Comparison of ENCODE assay signal across 14 cellular contexts in the genomic region with DNA sequence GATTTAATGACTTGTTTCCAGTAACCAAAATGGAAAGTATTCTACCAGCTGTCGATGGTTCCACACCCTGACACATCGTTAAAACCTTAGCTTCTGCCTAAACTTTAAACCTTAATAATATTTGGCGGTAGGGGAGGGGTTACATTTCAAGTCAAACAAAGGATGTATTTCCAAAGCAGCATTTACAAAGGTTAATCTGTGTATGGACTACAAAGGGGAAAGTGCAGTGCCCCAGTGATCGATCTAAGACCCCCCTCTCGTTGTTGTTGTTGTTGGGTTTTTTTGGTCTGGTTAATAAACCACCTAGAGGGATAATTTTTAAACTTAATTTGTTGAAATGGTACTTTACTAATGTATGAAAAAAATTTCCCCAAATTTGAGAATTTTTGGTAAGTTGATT. TPM values are rescaled to one million over a fixed set of nuclear protein-coding genes. Genes with fewer than 3 reads are reported as not detected.
DNase-seq lines count a peak whose midpoint lies in the region; ATAC-seq and TF ChIP-seq lines count a peak whose summit lies in the region.
"Had no signal": no experiment of that assay in that cellular context is flagged by ENCODE, and none has a peak within 500 bp of the region (broad histone marks: within the 10 kb centered on the region; RNA-seq: fewer than 3 reads in every experiment).

No MANE protein-coding gene starts in this region.

- no peak overlapping the region for H2BK120ac ChIP-seq in mesenchymal stem cell (ENCODE audit: low read depth, low read length)

- H2BK12ac ChIP-seq in mesenchymal stem cell (ENCODE audit: low read length in 2 of 2): no peak overlapping the region

- H2AFZ ChIP-seq in mammary epithelial cell (ENCODE audit: low read depth, low read length): peak overlapping the region; percentile 99
- H2AFZ ChIP-seq in mesenchymal stem cell (ENCODE audit: low read depth, low read length): no peak overlapping the region

- H4K91ac ChIP-seq in mesenchymal stem cell (ENCODE audit: low read length): no peak overlapping the region

- WGBS in mammary epithelial cell (ENCODE audit: low coverage, missing lambda C conversion rate): 98% methylated on average over 5 of the region's 5 CpGs
- WGBS in mesenchymal stem cell: 28% methylated on average over 2 of the region's 5 CpGs

- CTCF ChIA-PET in mammary epithelial cell (lab: Charles Lee; ENCODE audit: low non-redundant PET): no interaction called here

- intact Hi-C loops in mammary epithelial cell (cut with micrococcal nuclease): loop anchor here (2.0 kb wide), 1 partner anchor 32 kb away; no protein-coding TSS in a partner anchor

- H3K36me3 ChIP-seq in HUES6 (ENCODE audit: control insufficient read depth, insufficient read depth, low read length) (no peaks in the 10 kb centered on the region), mammary epithelial cell (ENCODE audit: insufficient read depth, low read length) (no peaks in the 10 kb centered on the region), mesenchymal stem cell (ENCODE audit: control insufficient read depth in 1 of 2, insufficient read depth in 2 of 2, low read depth in 1 of 2, low read length in 2 of 2) (no peaks in the 10 kb centered on the region), thoracic aorta (no peaks in the 10 kb centered on the region)

- H3K23ac ChIP-seq in mesenchymal stem cell (ENCODE audit: low read length in 2 of 2): no peak overlapping the region

- H4K8ac ChIP-seq in mesenchymal stem cell (ENCODE audit: low read length): no peak overlapping the region

- in situ Hi-C loops in mammary epithelial cell (cut with MboI; ENCODE audit: low sequenced_read_pairs in 2 of 2): no loop called here

- H3K4me2 ChIP-seq in mammary epithelial cell (ENCODE audit: insufficient read depth, low read depth, low read length) (peak overlapping the region; percentile 89), mesenchymal stem cell (ENCODE audit: low read length, poor library complexity, severe bottlenecking) (no peak overlapping the region)

- H3K79me2 ChIP-seq in mammary epithelial cell (ENCODE audit: insufficient read depth, low read length): peaks cover 5% of the 10 kb centered on the region

- BruUV-seq in mammary epithelial cell (replicated peaks; lab: Mats Ljungman, UMichigan): no TSS peak

- no peak overlapping the region for H2BK15ac ChIP-seq in mesenchymal stem cell (ENCODE audit: low read depth, poor library complexity, severe bottlenecking)

- H2BK5ac ChIP-seq in mesenchymal stem cell (ENCODE audit: low read depth, low read length, poor library complexity, severe bottlenecking): no peak overlapping the region

- no peak overlapping the region for H3K27ac ChIP-seq in HUES6 (ENCODE audit: low read depth, low read length)
- no peak overlapping the region for H3K27ac ChIP-seq in mammary epithelial cell (ENCODE audit: insufficient read depth, low read depth, low read length)
- H3K27ac ChIP-seq in mesenchymal stem cell (ENCODE audit: low read length, poor library complexity, severe bottlenecking): no peak overlapping the region
- peak overlapping the region; percentile 72 to 80 for H3K27ac ChIP-seq in thoracic aorta

- H3K9ac ChIP-seq in HUES6 (ENCODE audit: low read length): no peak overlapping the region
- H3K9ac ChIP-seq in mammary epithelial cell (ENCODE audit: insufficient read depth, low read length): no peak overlapping the region
- peak overlapping the region; percentile 98 for H3K9ac ChIP-seq in mesenchymal stem cell (ENCODE audit: low read length)

- no peak overlapping the region for H2AK5ac ChIP-seq in mesenchymal stem cell (ENCODE audit: low read length, severe bottlenecking)

- H3K9me3 ChIP-seq in HUES6 (ENCODE audit: control insufficient read depth, insufficient read depth, low read depth, low read length) (no peaks in the 10 kb centered on the region), mammary epithelial cell (replicated peaks; ENCODE audit: insufficient read depth, low read length) (no peaks in the 10 kb centered on the region), mesenchymal stem cell (ENCODE audit: control insufficient read depth, low read length) (no peaks in the 10 kb centered on the region), thoracic aorta (no peaks in the 10 kb centered on the region)

- H3K27me3 ChIP-seq in HUES6 (ENCODE audit: control insufficient read depth, insufficient read depth, low read length) (peaks cover 6% of the 10 kb centered on the region; the same call in 1 of the 2 replicates), mammary epithelial cell (ENCODE audit: insufficient read depth, low read length) (no peaks in the 10 kb centered on the region), mesenchymal stem cell (ENCODE audit: control insufficient read depth in 1 of 2, insufficient read depth in 1 of 2, low read length in 2 of 2) (peaks cover 0 to 28% of the 10 kb centered on the region in 2 experiments), thoracic aorta (replicated peaks; ENCODE audit: insufficient read depth) (no peaks in the 10 kb centered on the region)

- dilution Hi-C loops in mammary epithelial cell (cut with HindIII; ENCODE audit: low sequenced_read_pairs): no loop called here

- peak overlapping the region; percentile 77 for H3K4me3 ChIP-seq in HUES6 (ENCODE audit: low read depth, low read length)
- H3K4me3 ChIP-seq in mammary epithelial cell (replicated peaks in 1 of 3; ENCODE audit: insufficient read depth in 1 of 3, low read depth in 2 of 3, low read length in 3 of 3): no peak overlapping the region
- peak overlapping the region in 1 of 2 experiments; percentile 99 for H3K4me3 ChIP-seq in mesenchymal stem cell (ENCODE audit: insufficient read depth in 1 of 2, low read depth in 1 of 2, low read length in 2 of 2)
- H3K4me3 ChIP-seq in thoracic aorta: peak overlapping the region; percentile 80

- DNase-seq in mammary epithelial cell: no peak
- no peak for DNase-seq in mesenchymal stem cell
- no peak for DNase-seq in thoracic aorta (ENCODE audit: low spot score)
- no peak for DNase-seq in AG08395 (ENCODE audit: low spot score)
- no peak for DNase-seq in stimulated activated CD4-positive, alpha-beta T cell treated with anti-CD3 and anti-CD28 coated beads, Interleukin-15, amount 100 ng/mL, for 24 hours
- DNase-seq in NCI-H187 (lab: John Stamatoyannopoulos, UW): no peak
- DNase-seq: activated CD8-positive, alpha-beta T cell treated with anti-CD3 and anti-CD28 coated beads for 36 hours; activated gamma-delta T cell; CD8-positive, alpha-beta T cell; NCI-H1092; RPMI8226; stimulated activated naive CD4-positive, alpha-beta T cell treated with Interleukin-2 at 50 U/mL for 16 hours; T1000 had no signal

- no peak overlapping the region for H3K18ac ChIP-seq in mesenchymal stem cell (ENCODE audit: low read depth in 1 of 2, low read length in 2 of 2)

- H3K79me1 ChIP-seq in mesenchymal stem cell (replicated peaks; ENCODE audit: low read length, poor library complexity, severe bottlenecking): no peaks in the 10 kb centered on the region

- no peak for ATAC-seq in thoracic aorta (ENCODE audit: insufficient number of reproducible peaks, low FRiP score, low read depth)
- ATAC-seq: CD8-positive, alpha-beta T cell had no signal

- H4K20me1 ChIP-seq in mammary epithelial cell (ENCODE audit: insufficient read depth, low read length): no peaks in the 10 kb centered on the region

- no peak overlapping the region for H3K4ac ChIP-seq in mesenchymal stem cell (ENCODE audit: low read depth in 1 of 2, low read length in 2 of 2)

- H3K14ac ChIP-seq in mesenchymal stem cell (ENCODE audit: low read length in 2 of 2): no peak overlapping the region

- TF ChIP-seq CTCF in mammary epithelial cell (conservative IDR thresholded peaks at IDR 0.05 in 1 of 2, IDR thresholded peaks at IDR 0.05 in 1 of 2; ENCODE audit: extremely low read depth in 1 of 2, insufficient read depth in 1 of 2, low read depth in 1 of 2, low read length in 2 of 2) (no peak), thoracic aorta (IDR thresholded peaks at IDR 0.05) (no peak)

- peaks cover 26% of the 10 kb centered on the region for H3K4me1 ChIP-seq in HUES6 (ENCODE audit: control insufficient read depth, insufficient read depth, low read length)
- peaks cover 13% of the 10 kb centered on the region for H3K4me1 ChIP-seq in mammary epithelial cell (ENCODE audit: insufficient read depth, low read length)
- H3K4me1 ChIP-seq in mesenchymal stem cell (ENCODE audit: control insufficient read depth, insufficient read depth, low read depth, low read length): peaks cover 8% of the 10 kb centered on the region
- peaks cover 4 to 8% of the 10 kb centered on the region in 2 donors for H3K4me1 ChIP-seq in thoracic aorta (ENCODE audit: control insufficient read depth in 1 of 2, low read depth in 2 of 2)

RNA-seq across cellular contexts. Expression of gene STEAP2, which starts 1.1 kb away (rescaled TPM):
- total RNA-seq in mammary epithelial cell (10 to 100 TPM in 1 of 2 donors, 1 to 10 TPM in 1; 9.2 to 10.9 TPM), thoracic aorta (10 to 100 TPM; 27.7 to 31.0 TPM)
- polyA plus RNA-seq in mammary epithelial cell: 4.9 TPM
- 12.1 TPM for polyA minus RNA-seq in mammary epithelial cell
- 0.04 TPM for polyA plus RNA-seq in mesenchymal stem cell (2013, experiment 1 of 2)
- polyA plus RNA-seq in mesenchymal stem cell (2013, experiment 2 of 2): under 0.01 TPM
- total RNA-seq: activated CD8-positive, alpha-beta T cell treated with anti-CD3 and anti-CD28 coated beads for 36 hours; CD8-positive, alpha-beta T cell had no signal

RNA-seq across cellular contexts. Expression of gene CFAP69, which starts 34.5 kb away (rescaled TPM):
- total RNA-seq in mammary epithelial cell (1 to 10 TPM; 1.7 to 5.0 TPM), thoracic aorta (10 to 100 TPM in 1 of 2 donors, 1 to 10 TPM in 1; 3.8 to 14.0 TPM)
- polyA plus RNA-seq in mammary epithelial cell: 0.48 TPM
- polyA minus RNA-seq in mammary epithelial cell: 3.3 TPM
- polyA plus RNA-seq in mesenchymal stem cell (2013, experiment 1 of 2): 0.73 TPM
- 0.85 TPM for polyA plus RNA-seq in mesenchymal stem cell (2013, experiment 2 of 2)
- total RNA-seq: CD8-positive, alpha-beta T cell had no signal

RNA-seq across cellular contexts. Expression of gene STEAP1, which starts 56.2 kb away (rescaled TPM):
- total RNA-seq in mammary epithelial cell (10 to 100 TPM in 1 of 2 donors, 1 to 10 TPM in 1; 5.0 to 15.3 TPM), thoracic aorta (10 to 100 TPM; 15.6 to 26.5 TPM)
- 22.8 TPM for polyA plus RNA-seq in mammary epithelial cell
- 2.9 TPM for polyA minus RNA-seq in mammary epithelial cell
- not detected for polyA plus RNA-seq in mesenchymal stem cell (2013, experiment 1 of 2)
- 0.12 TPM for polyA plus RNA-seq in mesenchymal stem cell (2013, experiment 2 of 2)
- total RNA-seq: CD8-positive, alpha-beta T cell had no signal

Comparison
In these comparisons a context has a peak if more than half of its experiments do, and no peak if none do; other contexts are left out.
1. H3K27ac ChIP-seq: peak in thoracic aorta (2 of 2); none in HUES6 (single experiment), mammary epithelial cell (single experiment) and mesenchymal stem cell (single experiment).
2. H3K4me3 ChIP-seq: peak in HUES6 (single experiment) and thoracic aorta (single experiment); none in mammary epithelial cell (0 of 3).